8 cellular contexts compared by ENCODE assay signal in the genomic region with DNA sequence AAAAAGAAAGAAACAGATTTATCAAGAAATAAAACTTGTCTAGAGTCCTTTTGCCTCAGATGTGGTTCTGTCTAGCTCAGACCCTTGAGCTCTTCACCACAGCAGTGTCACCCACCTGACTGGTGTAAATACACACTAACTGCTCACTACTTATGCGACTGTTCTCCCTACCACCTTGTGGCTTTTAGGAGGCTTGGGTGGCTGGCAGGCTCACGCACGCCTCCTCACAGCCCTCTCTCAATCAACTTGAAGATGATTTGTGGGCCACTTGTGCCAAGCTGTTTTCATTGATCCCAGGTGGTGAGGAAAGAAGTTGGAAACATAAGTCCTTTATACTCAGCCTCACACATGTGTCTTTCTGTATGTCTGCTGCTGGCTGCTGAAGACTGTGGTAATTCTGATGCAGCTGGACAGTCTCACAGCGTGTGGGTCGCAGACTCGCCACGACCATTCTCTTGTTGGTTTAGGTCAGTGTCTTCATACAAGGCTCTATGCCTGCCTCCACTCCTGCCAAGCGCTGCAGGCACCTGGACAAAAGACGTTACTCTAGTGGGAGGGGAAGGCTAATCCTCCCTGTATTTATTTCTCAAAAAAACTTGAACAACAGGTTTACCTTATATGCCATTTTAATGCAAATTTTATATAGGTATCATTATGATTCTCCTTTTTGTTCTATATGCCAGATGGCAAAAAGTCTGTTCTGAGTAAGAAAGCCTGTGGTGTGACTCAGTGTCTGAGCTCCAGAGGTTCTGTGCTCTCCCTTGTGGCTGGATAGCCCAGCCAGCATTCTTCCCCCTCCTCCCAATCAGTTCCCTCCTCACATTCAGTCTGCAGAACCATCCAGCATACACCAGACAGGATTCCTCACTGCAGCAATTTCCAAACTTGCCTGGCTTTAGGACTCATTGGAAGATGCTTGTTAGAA.
DNase-seq lines count a peak whose midpoint lies in the region; ATAC-seq and TF ChIP-seq lines count a peak whose summit lies in the region.

No MANE protein-coding gene starts in this region.

- POLR2A ChIA-PET in GM10248 (lab: Yijun Ruan, JAX), result no interaction called here

- DNase-seq in EL (peak; percentile 89), NCI-H1436 treated with DMSO at 0.1 percent for 48 hours (lab: John Stamatoyannopoulos, UW) (peak; percentile 31), left lung (no peak), COR-L47 (lab: John Stamatoyannopoulos, UW) (no peak), GM10248 (ENCODE audit: extremely low spot score) (no peak)

- H3K27ac ChIP-seq in angular gyrus (ENCODE audit: low read depth, low read length) (peak overlapping the region; percentile 29), left lung (peak overlapping the region in 1 of 2 donors; percentile 27)

- peaks cover 17 to 37% of the 10 kb centered on the region in 2 donors for H3K4me1 ChIP-seq in left lung

- intact Hi-C loops in left lung (cut with DNase I), result no loop called here

- CTCF ChIA-PET in GM10248 (lab: Yijun Ruan, JAX), result interaction anchor here (1.0 to 2.8 kb wide), 3 partner anchors 11 to 116 kb away, joined by 3 to 9 read pairs (median 8); partner anchors contain the start of gene DIP2B

- no peaks in the 10 kb centered on the region for H3K9me3 ChIP-seq in left lung

- peak; percentile 80 for ATAC-seq in left lung
- ATAC-seq in HG02981 (IDR thresholded peaks at IDR 0.05; ENCODE audit: unreplicated experiment), result no peak
- no peak for ATAC-seq in GM19463 (IDR thresholded peaks at IDR 0.05; ENCODE audit: unreplicated experiment)

- TF ChIP-seq CTCF in left lung (IDR thresholded peaks at IDR 0.05) (no peak), GM10248 (IDR thresholded peaks at IDR 0.05; ENCODE audit: control extremely low read depth, extremely low read depth, low read depth, missing control alignments) (no peak)

- H3K4me3 ChIP-seq in left lung, result no peak overlapping the region

- no peaks in the 10 kb centered on the region for H3K36me3 ChIP-seq in left lung

- no peaks in the 10 kb centered on the region for H3K27me3 ChIP-seq in left lung

Comparison
In these comparisons a context has a peak if more than half of its experiments do, and no peak if none do; other contexts are left out.
1. DNase-seq: peak in EL (single experiment) and NCI-H1436 treated with DMSO at 0.1 percent for 48 hours (single experiment); none in left lung (0 of 2), COR-L47 (single experiment) and GM10248 (single experiment).